8 cellular contexts compared by ENCODE assay signal in genomic region chr18:58051765-58052460, GRCh38. TPM values are rescaled to one million over a fixed set of nuclear protein-coding genes. Genes with fewer than 3 reads are reported as not detected.
DNase-seq lines count a peak whose midpoint lies in the region; ATAC-seq, FAIRE-seq and TF ChIP-seq lines count a peak whose summit lies in the region.

No MANE protein-coding gene starts in this region.

- no peaks in the 10 kb centered on the region for H3K9me3 Mint-ChIP-seq in activated T-cell treated with anti-CD3 and anti-CD28 coated beads, Interleukin-2, amount 50 U/mL, for 72 hours

- H3K27ac Mint-ChIP-seq in activated T-cell treated with anti-CD3 and anti-CD28 coated beads, Interleukin-2, amount 50 U/mL, for 72 hours, result peak overlapping the region; percentile 24

- no peaks in the 10 kb centered on the region for H3K36me3 Mint-ChIP-seq in activated T-cell treated with anti-CD3 and anti-CD28 coated beads, Interleukin-2, amount 50 U/mL, for 72 hours (ENCODE audit: insufficient read depth in 2 of 2)

- no peaks in the 10 kb centered on the region for H3K9me2 ChIP-seq in Karpas-422 (replicated peaks; ENCODE audit: insufficient read depth, low read length)

- no peak for DNase-seq in activated T-cell treated with anti-CD3 and anti-CD28 coated beads, Interleukin-2, amount 50 U/mL, for 72 hours
- DNase-seq in activated T-cell treated with anti-CD3 and anti-CD28 coated beads for 4 hours, result no peak
- peak; percentile 63 for DNase-seq in Karpas-422
- DNase-seq in cerebellum (ENCODE audit: low spot score), result peak; percentile 23
- DNase-seq in psoas muscle, result no peak
- DNase-seq in urothelium cell line (ENCODE audit: low spot score), result no peak
- DNase-seq in testis, result no peak

- H3K27me3 ChIP-seq in Karpas-422 (ENCODE audit: low read length) (no peaks in the 10 kb centered on the region), psoas muscle (ENCODE audit: insufficient read depth in 3 of 3, low read length in 2 of 3) (no peaks in the 10 kb centered on the region), testis (no peaks in the 10 kb centered on the region)

- no peak overlapping the region for H3K27ac ChIP-seq in Karpas-422 (ENCODE audit: low read length)
- H3K27ac ChIP-seq in psoas muscle, result no peak overlapping the region
- H3K27ac ChIP-seq in testis, result no peak overlapping the region

- H3K4me1 Mint-ChIP-seq in activated T-cell treated with anti-CD3 and anti-CD28 coated beads, Interleukin-2, amount 50 U/mL, for 72 hours (ENCODE audit: low read depth), result no peaks in the 10 kb centered on the region

- TF ChIP-seq CTCF in psoas muscle (IDR thresholded peaks at IDR 0.05), result peak; percentile 13
- peak in 1 of 3 experiments; percentile 18 for TF ChIP-seq CTCF in testis (IDR thresholded peaks at IDR 0.05)

- no peak overlapping the region for H3K4me3 Mint-ChIP-seq in activated T-cell treated with anti-CD3 and anti-CD28 coated beads, Interleukin-2, amount 50 U/mL, for 72 hours

- H3K4me3 ChIP-seq in Karpas-422 (ENCODE audit: low read length) (no peak overlapping the region), psoas muscle (no peak overlapping the region), testis (no peak overlapping the region)

- H3K36me3 ChIP-seq in Karpas-422 (ENCODE audit: insufficient read depth, low read length) (no peaks in the 10 kb centered on the region), psoas muscle (ENCODE audit: insufficient read depth in 1 of 2, low read depth in 1 of 2) (no peaks in the 10 kb centered on the region), testis (ENCODE audit: low read depth, missing control alignments) (no peaks in the 10 kb centered on the region)

- no peak for TF ChIP-seq POLR2A in testis (IDR thresholded peaks at IDR 0.05)

- no peak for FAIRE-seq in urothelium cell line (lab: Jason Lieb, UNC)

- no peak overlapping the region for H2AFZ ChIP-seq in Karpas-422 (ENCODE audit: low read length)

- H3K9me3 ChIP-seq in Karpas-422 (ENCODE audit: low read length) (no peaks in the 10 kb centered on the region), psoas muscle (no peaks in the 10 kb centered on the region), testis (no peaks in the 10 kb centered on the region)

- 51 to 72% (median 58%) methylated on average over 4 of the region's 4 CpGs for WGBS in psoas muscle, 3 donors
- 58 to 66% methylated on average over 4 of the region's 4 CpGs for WGBS in testis, 2 donors

- H3K4me1 ChIP-seq in Karpas-422 (ENCODE audit: low read length) (peaks cover 3% of the 10 kb centered on the region; the same call in 1 of the 2 replicates), psoas muscle (no peaks in the 10 kb centered on the region), testis (no peaks in the 10 kb centered on the region)

- H3K4me2 ChIP-seq in Karpas-422 (ENCODE audit: low read depth, low read length, poor library complexity, severe bottlenecking), result no peak overlapping the region

- H3K27me3 Mint-ChIP-seq in activated T-cell treated with anti-CD3 and anti-CD28 coated beads, Interleukin-2, amount 50 U/mL, for 72 hours (ENCODE audit: low read depth), result no peaks in the 10 kb centered on the region

- H3K79me2 ChIP-seq in Karpas-422 (ENCODE audit: low read length), result no peaks in the 10 kb centered on the region

- intact Hi-C loops in psoas muscle (cut with DNase I), result no loop called here
- intact Hi-C loops in testis (cut with DNase I; ENCODE audit: low total_unique reads), result no loop called here

- H3K9ac ChIP-seq in Karpas-422 (ENCODE audit: low read length), result no peak overlapping the region

- ATAC-seq in activated T-cell treated with anti-CD3 and anti-CD28 coated beads, Interleukin-2, amount 50 U/mL, for 72 hours (replicated peaks in 1 of 2), result peak; percentile 33 to 47
- ATAC-seq in psoas muscle, result no peak
- ATAC-seq in GM21447 (IDR thresholded peaks at IDR 0.05; ENCODE audit: unreplicated experiment), result no peak

- peaks cover 21% of the 10 kb centered on the region for H4K20me1 ChIP-seq in Karpas-422 (ENCODE audit: insufficient read depth, low read depth, low read length)

RNA-seq across cellular contexts. Expression of gene NEDD4L, which starts 7.9 kb away (rescaled TPM):
- 1 to 10 TPM; 5.0 to 7.3 TPM for total RNA-seq in activated T-cell treated with anti-CD3 and anti-CD28 coated beads, Interleukin-2, amount 50 U/mL, for 72 hours
- 12.0 and 17.1 TPM in 2 replicates for total RNA-seq in Karpas-422 (2014; rRNA removed; shearing (Covaris generic); ENCODE audit: low replicate concordance)
- total RNA-seq in cerebellum (160 TPM), psoas muscle (10 to 100 TPM; 19.6 to 28.0 (median 21.5) TPM), testis (10 to 100 TPM; 42.7 to 43.1 TPM)
- polyA plus RNA-seq in psoas muscle (10 to 100 TPM; 14.8 to 16.9 (median 15.2) TPM), testis (ENCODE audit: insufficient read depth, low read depth, low replicate concordance) (14.3 TPM)

Comparison
In these comparisons a context has a peak if more than half of its experiments do, and no peak if none do; other contexts are left out.
1. ATAC-seq: peak in activated T-cell treated with anti-CD3 and anti-CD28 coated beads, Interleukin-2, amount 50 U/mL, for 72 hours (2 of 2); none in psoas muscle (0 of 4) and GM21447 (single experiment).
2. DNase-seq: peak in Karpas-422 (single experiment) and cerebellum (single experiment); none in activated T-cell treated with anti-CD3 and anti-CD28 coated beads, Interleukin-2, amount 50 U/mL, for 72 hours (0 of 2), activated T-cell treated with anti-CD3 and anti-CD28 coated beads for 4 hours (single experiment), psoas muscle (0 of 2), urothelium cell line (single experiment) and testis (single experiment).